ENCODE assay signal across 9 cellular contexts in genomic region chr6:87393026-87393622, GRCh38. TPM values are rescaled to one million over a fixed set of nuclear protein-coding genes. Genes with fewer than 3 reads are reported as not detected.
DNase-seq lines count a peak whose midpoint lies in the region; ATAC-seq and TF ChIP-seq lines count a peak whose summit lies in the region.
"Had no signal": no experiment of that assay in that cellular context is flagged by ENCODE, and none has a peak within 500 bp of the region (broad histone marks: within the 10 kb centered on the region; RNA-seq: fewer than 3 reads in every experiment).

No MANE protein-coding gene starts in this region.

- DNase-seq in D341Med (ENCODE audit: low spot score), result peak; percentile 52
- DNase-seq in NCI-H524 treated with DMSO at 0.1 percent for 48 hours (lab: John Stamatoyannopoulos, UW), result peak; percentile 45
- DNase-seq in activated CD4-positive, alpha-beta memory T cell treated with anti-CD3 and anti-CD28 coated beads, Interleukin-2, amount 10 ng/mL, durations not matched to agents 7 days and 5 days, result peak; percentile 37
- peak; percentile 73 for DNase-seq in fibroblast of the aortic adventitia (ENCODE audit: low read depth)

- H3K9me3 Mint-ChIP-seq in activated CD4-positive, alpha-beta memory T cell treated with anti-CD3 and anti-CD28 coated beads, Interleukin-2, amount 10 ng/mL, durations not matched to agents 7 days and 5 days, result no peaks in the 10 kb centered on the region
- H3K9me3 Mint-ChIP-seq: T-helper 1 cell treated with Interleukin-12 subunit alpha and Interleukin-12 subunit beta and Interleukin-4 antibody, amounts not matched to agents 30 μg/mL and 1 μg/mL, for 36 hours had no signal

- H3K4me1 ChIP-seq in neutrophil (ENCODE audit: control insufficient read depth in 1 of 2, insufficient read depth in 1 of 2, low read depth in 1 of 2, low read length in 1 of 2), result no peaks in the 10 kb centered on the region

- POLR2A ChIA-PET in activated CD4-positive, alpha-beta memory T cell treated with anti-CD3 and anti-CD28 coated beads, Interleukin-2, amount 10 ng/mL, durations not matched to agents 7 days and 5 days (lab: Charles Lee), result interaction anchor here (1.0 kb wide), 1 partner anchor 15 kb away, joined by 4 read pairs; the partner anchor contains the start of gene CFAP206

- no peaks in the 10 kb centered on the region for H3K36me3 ChIP-seq in neutrophil

- no peak overlapping the region for H3K27ac Mint-ChIP-seq in activated CD4-positive, alpha-beta memory T cell treated with anti-CD3 and anti-CD28 coated beads, Interleukin-2, amount 10 ng/mL, durations not matched to agents 7 days and 5 days
- H3K27ac Mint-ChIP-seq: T-helper 1 cell treated with Interleukin-12 subunit alpha and Interleukin-12 subunit beta and Interleukin-4 antibody, amounts not matched to agents 30 μg/mL and 1 μg/mL, for 36 hours had no signal

- H3K9me3 ChIP-seq in neutrophil, result no peaks in the 10 kb centered on the region

- peak; percentile 72 for TF ChIP-seq CTCF in fibroblast of the aortic adventitia (IDR thresholded peaks at IDR 0.05; ENCODE audit: insufficient read depth, low read length)
- peak; percentile 80 for TF ChIP-seq CTCF in neutrophil (IDR thresholded peaks at IDR 0.05)

- ATAC-seq in GM19438 (IDR thresholded peaks at IDR 0.05; ENCODE audit: low read depth, unreplicated experiment) (peak; percentile 70), HG03469 (IDR thresholded peaks at IDR 0.05; ENCODE audit: unreplicated experiment) (peak; percentile 57), GM21360 (IDR thresholded peaks at IDR 0.05; ENCODE audit: unreplicated experiment) (no peak)

- CTCF ChIA-PET in activated CD4-positive, alpha-beta memory T cell treated with anti-CD3 and anti-CD28 coated beads, Interleukin-2, amount 10 ng/mL, durations not matched to agents 7 days and 5 days (lab: Charles Lee), result interaction anchor here (0.6 to 1.6 kb wide), 15 partner anchors 10 to 1479 kb away, joined by 3 to 19 read pairs (median 3); partner anchors contain the start of gene CFAP206

- no peak overlapping the region for H3K27ac ChIP-seq in neutrophil

- no peaks in the 10 kb centered on the region for H3K27me3 Mint-ChIP-seq in activated CD4-positive, alpha-beta memory T cell treated with anti-CD3 and anti-CD28 coated beads, Interleukin-2, amount 10 ng/mL, durations not matched to agents 7 days and 5 days

- no peaks in the 10 kb centered on the region for H3K36me3 Mint-ChIP-seq in activated CD4-positive, alpha-beta memory T cell treated with anti-CD3 and anti-CD28 coated beads, Interleukin-2, amount 10 ng/mL, durations not matched to agents 7 days and 5 days (ENCODE audit: low read depth)

- no peak overlapping the region for H3K4me3 Mint-ChIP-seq in activated CD4-positive, alpha-beta memory T cell treated with anti-CD3 and anti-CD28 coated beads, Interleukin-2, amount 10 ng/mL, durations not matched to agents 7 days and 5 days
- H3K4me3 Mint-ChIP-seq: T-helper 1 cell treated with Interleukin-12 subunit alpha and Interleukin-12 subunit beta and Interleukin-4 antibody, amounts not matched to agents 30 μg/mL and 1 μg/mL, for 36 hours had no signal

- no peaks in the 10 kb centered on the region for H3K27me3 ChIP-seq in neutrophil

- H3K4me3 ChIP-seq in fibroblast of the aortic adventitia (ENCODE audit: low read depth, low read length) (no peak overlapping the region), neutrophil (ENCODE audit: low read depth in 1 of 2, low read length in 1 of 2) (no peak overlapping the region)

- peaks cover 1% of the 10 kb centered on the region for H3K4me1 Mint-ChIP-seq in activated CD4-positive, alpha-beta memory T cell treated with anti-CD3 and anti-CD28 coated beads, Interleukin-2, amount 10 ng/mL, durations not matched to agents 7 days and 5 days

RNA-seq across cellular contexts. Expression of gene CFAP206, which starts 14.6 kb away (rescaled TPM):
- total RNA-seq in activated CD4-positive, alpha-beta memory T cell treated with anti-CD3 and anti-CD28 coated beads, Interleukin-2, amount 10 ng/mL, durations not matched to agents 7 days and 5 days, result not detected
- 0.27 and 0.90 TPM in 2 replicates for total RNA-seq in fibroblast of the aortic adventitia (ENCODE audit: low replicate concordance)

RNA-seq across cellular contexts. Expression of gene C6orf163, which starts 48.5 kb away (rescaled TPM):
- 1 to 10 TPM in 1 of 2 experiments, under 1 TPM in 1; 0.86 to 1.4 TPM for total RNA-seq in activated CD4-positive, alpha-beta memory T cell treated with anti-CD3 and anti-CD28 coated beads, Interleukin-2, amount 10 ng/mL, durations not matched to agents 7 days and 5 days
- total RNA-seq in fibroblast of the aortic adventitia (ENCODE audit: low replicate concordance), result 3.9 and 5.2 TPM in 2 replicates
